8 cellular contexts compared by ENCODE assay signal in genomic region chr11:95922536-95923440, GRCh38. TPM values are rescaled to one million over a fixed set of nuclear protein-coding genes. Genes with fewer than 3 reads are reported as not detected.
DNase-seq lines count a peak whose midpoint lies in the region; ATAC-seq, FAIRE-seq and TF ChIP-seq lines count a peak whose summit lies in the region.

No MANE protein-coding gene starts in this region.

- peak overlapping the region; percentile 75 to 98 (median 94) for H3K27ac Mint-ChIP-seq in CD4-positive, alpha-beta memory T cell

- H3K27ac ChIP-seq in CD4-positive, alpha-beta memory T cell (ENCODE audit: low read depth, low read length) = peak overlapping the region; percentile 58
- H3K27ac ChIP-seq in mucosa of rectum (ENCODE audit: low read depth in 2 of 2, low read length in 2 of 2) = peak overlapping the region; percentile 76 to 87

- H3K4me1 Mint-ChIP-seq in CD4-positive, alpha-beta memory T cell = peaks cover 23 to 32% (median 27%) of the 10 kb centered on the region in 4 donors

- peak overlapping the region; percentile 90 to 96 (median 94) for H3K4me3 Mint-ChIP-seq in CD4-positive, alpha-beta memory T cell

- no peak for ATAC-seq in GM19035 (IDR thresholded peaks at IDR 0.05; ENCODE audit: unreplicated experiment)
- no peak for ATAC-seq in activated CD4-positive, CD25-positive, alpha-beta regulatory T cell treated with anti-CD3 and anti-CD28 coated beads, Interleukin-2, amount 50 U/mL, for 24 hours

- CTCF ChIA-PET in CD4-positive, alpha-beta memory T cell (lab: Charles Lee; ENCODE audit: partially characterized antibody) = interaction anchor here (1.3 to 1.4 kb wide), 2 partner anchors 133 to 420 kb away, joined by 3 to 4 read pairs; partner anchors contain the start of gene MAML2

- no peaks in the 10 kb centered on the region for H3K9me3 ChIP-seq in CD4-positive, alpha-beta memory T cell (ENCODE audit: control insufficient read depth in 1 of 2, low read length in 2 of 2)
- no peaks in the 10 kb centered on the region for H3K9me3 ChIP-seq in mucosa of rectum (ENCODE audit: control insufficient read depth in 2 of 2, low read length in 2 of 2)

- POLR2A ChIA-PET in CD4-positive, alpha-beta memory T cell (lab: Charles Lee; ENCODE audit: partially characterized antibody) = interaction anchor here (0.6 to 1.2 kb wide), 4 partner anchors 19 to 855 kb away, joined by 3 read pairs; partner anchors contain the start of gene MAML2

- intact Hi-C loops in CD4-positive, alpha-beta memory T cell (cut with micrococcal nuclease) = loop anchor here (5.0 kb wide), 1 partner anchor 470 kb away; the partner anchor contains the start of gene JRKL

- peak overlapping the region; percentile 82 to 87 for H3K9ac ChIP-seq in mucosa of rectum (ENCODE audit: low read depth in 1 of 2, low read length in 2 of 2)

- H3K27me3 ChIP-seq in CD4-positive, alpha-beta memory T cell (ENCODE audit: insufficient read depth, low read length) = no peaks in the 10 kb centered on the region
- H3K27me3 ChIP-seq in bronchial epithelial cell (ENCODE audit: control insufficient read depth, insufficient read depth, low read length) (no peaks in the 10 kb centered on the region), mucosa of rectum (ENCODE audit: control insufficient read depth in 2 of 2, insufficient read depth in 2 of 2, low read length in 2 of 2) (no peaks in the 10 kb centered on the region)

- H3K4me3 ChIP-seq in CD4-positive, alpha-beta memory T cell (ENCODE audit: low read length in 2 of 2) = peak overlapping the region; percentile 88 to 93
- peak overlapping the region; percentile 79 for H3K4me3 ChIP-seq in bronchial epithelial cell (ENCODE audit: low read depth, low read length)
- peak overlapping the region; percentile 67 to 87 for H3K4me3 ChIP-seq in mucosa of rectum (ENCODE audit: low read length in 2 of 2)

- no peak for FAIRE-seq in bronchial epithelial cell (lab: Jason Lieb, UNC)

- DNase-seq in CD4-positive, alpha-beta memory T cell = no peak
- DNase-seq in M059J (ENCODE audit: low read depth) (peak; percentile 7), bronchial epithelial cell (ENCODE audit: low read depth) (peak; percentile 12), KG1 (lab: John Stamatoyannopoulos, UW) (no peak), activated gamma-delta T cell treated with Interleukin-2 at 50 U/mL for 16 hours (no peak)

- H3K36me3 ChIP-seq in CD4-positive, alpha-beta memory T cell (ENCODE audit: insufficient read depth, low read length) = no peaks in the 10 kb centered on the region
- H3K36me3 ChIP-seq in bronchial epithelial cell (ENCODE audit: control insufficient read depth, insufficient read depth, low read length) (no peaks in the 10 kb centered on the region), mucosa of rectum (ENCODE audit: control insufficient read depth in 2 of 2, insufficient read depth in 2 of 2, low read length in 2 of 2) (no peaks in the 10 kb centered on the region)

- TF ChIP-seq CTCF in bronchial epithelial cell (IDR thresholded peaks at IDR 0.05; ENCODE audit: insufficient read depth, low read length, severe bottlenecking) = no peak

- peaks cover 0 to 9% of the 10 kb centered on the region in 2 donors for H3K36me3 Mint-ChIP-seq in CD4-positive, alpha-beta memory T cell

- H3K9me3 Mint-ChIP-seq in CD4-positive, alpha-beta memory T cell = peaks cover 0 to 2% (median 0%) of the 10 kb centered on the region in 8 donors

- peaks cover 26% of the 10 kb centered on the region for H3K4me1 ChIP-seq in CD4-positive, alpha-beta memory T cell (ENCODE audit: insufficient read depth, low read length)
- H3K4me1 ChIP-seq in mucosa of rectum (ENCODE audit: control insufficient read depth in 2 of 2, insufficient read depth in 2 of 2, low read length in 2 of 2) = peaks cover 4 to 6% of the 10 kb centered on the region in 2 donors

- H3K27me3 Mint-ChIP-seq in CD4-positive, alpha-beta memory T cell = no peaks in the 10 kb centered on the region

RNA-seq across cellular contexts. Expression of gene MTMR2, which starts 1.1 kb away (rescaled TPM):
- 10 to 100 TPM; 13.4 to 13.6 TPM for total RNA-seq in CD4-positive, alpha-beta memory T cell
- polyA plus RNA-seq in CD4-positive, alpha-beta memory T cell = 10 to 100 TPM; 13.1 to 13.5 TPM
- total RNA-seq in M059J (2014; rRNA removed; shearing (Covaris generic)) = 34.4 and 43.3 TPM in 2 replicates
- total RNA-seq in bronchial epithelial cell = 15.0 and 19.3 TPM in 2 replicates

Comparison
In these comparisons a context has a peak if more than half of its experiments do, and no peak if none do; other contexts are left out.
1. DNase-seq: peak in M059J (single experiment) and bronchial epithelial cell (single experiment); none in CD4-positive, alpha-beta memory T cell (0 of 5), KG1 (single experiment) and activated gamma-delta T cell treated with Interleukin-2 at 50 U/mL for 16 hours (single experiment).
2. Peak in every context shown above with its lines, with median percentiles within 50 percentile points of each other: H3K4me3 ChIP-seq.